ENCODE assay signal across 8 cellular contexts in genomic region chr5:142770650-142771609, GRCh38. TPM values are rescaled to one million over a fixed set of nuclear protein-coding genes. Genes with fewer than 3 reads are reported as not detected.
DNase-seq lines count a peak whose midpoint lies in the region; FAIRE-seq and TF ChIP-seq lines count a peak whose summit lies in the region.

No MANE protein-coding gene starts in this region.

- no peaks in the 10 kb centered on the region for H3K27me3 ChIP-seq in small intestine (ENCODE audit: control insufficient read depth in 2 of 2, insufficient read depth in 2 of 2, low read length in 2 of 2)

- H3K4me1 ChIP-seq in small intestine (ENCODE audit: control insufficient read depth in 2 of 2, insufficient read depth in 1 of 2, low read depth in 1 of 2, low read length in 1 of 2): peaks cover 2 to 3% of the 10 kb centered on the region in 2 donors

- DNase-seq in G401 (ENCODE audit: low spot score) (peak; percentile 60), H54 (ENCODE audit: insufficient read length, low spot score) (peak; percentile 32), LNCaP clone FGC (ENCODE audit: low read depth) (no peak), UCSD-AML1 (lab: John Stamatoyannopoulos, UW; ENCODE audit: unreplicated experiment) (peak; percentile 27), T47D (ENCODE audit: low read depth in 1 of 2, low spot score in 1 of 2) (peak; percentile 33 to 38), inferior parietal cortex (ENCODE audit: extremely low spot score) (peak; percentile 45), small intestine (peak; percentile 58), NCI-H774 (lab: John Stamatoyannopoulos, UW) (no peak)

- 0 to 1% (median 1%) methylated on average over 83 to 86 of the region's 86 CpGs for WGBS in small intestine, 3 donors

- H3K9me3 ChIP-seq in small intestine (ENCODE audit: control insufficient read depth, low read depth): no peaks in the 10 kb centered on the region

- no peak for FAIRE-seq in H54 (lab: Jason Lieb, UNC)
- no peak for FAIRE-seq in small intestine (lab: Jason Lieb, UNC)

- 0 out of 2 replicates have a peak, but pooled peaks have one; percentile 13 for TF ChIP-seq POLR2A in H54 (IDR thresholded peaks at IDR 0.05; ENCODE audit: low read depth, low read length)

- no peaks in the 10 kb centered on the region for H3K36me3 ChIP-seq in small intestine (ENCODE audit: control insufficient read depth in 2 of 2, insufficient read depth in 2 of 2, low read length in 2 of 2)

- H3K4me3 ChIP-seq in LNCaP clone FGC (ENCODE audit: low read depth, low read length) (peak overlapping the region; percentile 87), small intestine (ENCODE audit: low read depth in 1 of 2, low read length in 2 of 2) (peak overlapping the region; percentile 86 to 94)

- H3K27ac ChIP-seq in small intestine (ENCODE audit: low read depth in 1 of 2, low read length in 1 of 2): peak overlapping the region; percentile 77 to 95

- in situ Hi-C loops in G401 (cut with HindIII; ENCODE audit: low sequenced_read_pairs): no loop called here
- in situ Hi-C loops in T47D (cut with HindIII; ENCODE audit: low pct_unique_long_range_greater_than_20kb, low sequenced_read_pairs): no loop called here

- peak; percentile 34 for TF ChIP-seq CTCF in LNCaP clone FGC (IDR thresholded peaks at IDR 0.05; ENCODE audit: control insufficient read depth, extremely low read depth, insufficient read depth)

RNA-seq across cellular contexts. Expression of gene ARHGAP26, which starts 0.8 kb away (rescaled TPM):
- not detected in 2 replicates for total RNA-seq in G401 (2014; rRNA removed; shearing (Covaris generic))
- polyA plus RNA-seq in small intestine: 10 to 100 TPM in 2 of 3 donors, 1 to 10 TPM in 1; 7.6 to 12.3 (median 10.7) TPM

Comparison
In these comparisons a context has a peak if more than half of its experiments do, and no peak if none do; other contexts are left out.
1. DNase-seq: peak in G401 (single experiment), H54 (single experiment), UCSD-AML1 (single experiment), T47D (2 of 2), inferior parietal cortex (single experiment) and small intestine (single experiment); none in LNCaP clone FGC (single experiment) and NCI-H774 (single experiment).